In the genomic region with DNA sequence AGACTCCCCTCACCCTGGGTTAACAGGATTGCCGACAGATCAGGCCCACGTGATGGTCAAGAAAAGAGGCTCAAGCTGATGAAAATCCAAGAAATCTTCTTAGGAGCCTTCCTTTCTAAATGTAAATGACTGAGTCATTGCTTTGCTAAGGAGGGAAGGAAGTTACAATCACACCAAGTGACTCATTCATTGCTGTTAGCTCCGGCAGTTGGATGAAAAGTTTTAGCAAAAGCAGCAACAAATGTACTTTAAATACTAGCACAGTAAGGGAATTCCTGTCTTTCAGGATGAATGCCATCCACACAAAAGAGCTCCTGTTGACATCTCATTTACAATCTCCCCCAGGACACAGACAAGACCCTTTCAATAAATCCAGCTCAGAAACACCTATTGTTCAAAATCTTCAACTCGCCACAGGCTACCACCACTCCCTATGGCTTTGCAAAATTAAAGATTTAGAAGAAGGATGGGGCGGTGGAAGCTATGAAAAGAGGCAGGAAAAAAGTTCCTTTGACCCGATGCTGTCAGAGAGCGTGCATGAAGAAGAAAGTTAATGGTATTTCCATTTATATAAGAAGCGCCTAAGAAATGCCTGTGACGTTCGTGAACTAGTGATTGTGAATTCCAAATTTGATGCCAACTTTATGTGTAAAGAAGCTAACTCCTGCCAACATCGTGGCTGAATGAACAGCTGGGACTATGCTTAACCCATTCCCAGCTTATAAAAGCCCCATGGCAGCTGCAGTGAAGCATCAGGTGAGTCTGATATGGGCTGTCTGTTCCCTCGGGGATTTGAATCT, we compare ENCODE assay signal across 8 cellular contexts.
A peak's percentile ranks its signal among the peaks of the same experiment; 100 is the strongest.
DNase-seq lines count a peak whose midpoint lies in the region; ATAC-seq lines count a peak whose summit lies in the region.

No MANE protein-coding gene starts in this region.

- DNase-seq in Caki2 (ENCODE audit: low read depth) (peak; percentile 96), HK-2 (ENCODE audit: unreplicated experiment) (peak; percentile 51), RPMI7951 (ENCODE audit: low read depth) (peak; percentile 92), dedifferentiated amniotic fluid mesenchymal stem cell (ENCODE audit: extremely low spot score) (peak; percentile 99), kidney glomerular epithelial cell (lab: John Stamatoyannopoulos, UW) (peak; percentile 93), stromal cell of bone marrow (ENCODE audit: low read depth) (peak; percentile 94), NCI-H1417 treated with DMSO at 0.1 percent for 48 hours (lab: John Stamatoyannopoulos, UW) (no peak)

- ATAC-seq in HG03457 (IDR thresholded peaks at IDR 0.05; ENCODE audit: unreplicated experiment) = no peak

- in situ Hi-C loops in Caki2 (cut with HindIII; ENCODE audit: low pct_unique_long_range_greater_than_20kb, low sequenced_read_pairs) = no loop called here
